Comparison of ENCODE assay signal across 12 cellular contexts in genomic region chr13:106530907-106531520, GRCh38. TPM values are rescaled to one million over a fixed set of nuclear protein-coding genes. Genes with fewer than 3 reads are reported as not detected.
DNase-seq lines count a peak whose midpoint lies in the region; ATAC-seq and TF ChIP-seq lines count a peak whose summit lies in the region.
"Had no signal": no experiment of that assay in that cellular context is flagged by ENCODE, and none has a peak within 500 bp of the region (broad histone marks: within the 10 kb centered on the region; RNA-seq: fewer than 3 reads in every experiment).

No MANE protein-coding gene starts in this region.

- H3K4me1 ChIP-seq in mammary epithelial cell (ENCODE audit: insufficient read depth, low read length) (peaks cover 17% of the 10 kb centered on the region), gastrocnemius medialis (peaks cover 14 to 18% of the 10 kb centered on the region in 2 donors)

- no peaks in the 10 kb centered on the region for H3K27me3 ChIP-seq in mammary epithelial cell (ENCODE audit: insufficient read depth, low read length)
- H3K27me3 ChIP-seq in kidney epithelial cell (ENCODE audit: control insufficient read depth, insufficient read depth, low read length) = no peaks in the 10 kb centered on the region
- H3K27me3 ChIP-seq in gastrocnemius medialis = no peaks in the 10 kb centered on the region

- CTCF ChIA-PET in mammary epithelial cell (lab: Charles Lee; ENCODE audit: low non-redundant PET) = interaction anchor here (0.6 kb wide), 1 partner anchor 89 kb away, joined by 3 read pairs; no protein-coding TSS in a partner anchor

- in situ Hi-C loops in mammary epithelial cell (cut with MboI; ENCODE audit: low sequenced_read_pairs in 2 of 2) (loop anchor here (10.0 to 25.0 kb wide), 5 partner anchors 716 to 1969 kb away; no protein-coding TSS in a partner anchor), gastrocnemius medialis (cut with MboI; ENCODE audit: low sequenced_read_pairs in 4 of 4) (loop anchor here (25.0 kb wide), 2 partner anchors 1119 to 1969 kb away; no protein-coding TSS in a partner anchor)

- H3K4me3 ChIP-seq in mammary epithelial cell (replicated peaks in 1 of 3; ENCODE audit: insufficient read depth in 1 of 3, low read depth in 2 of 3, low read length in 3 of 3) (peak overlapping the region in 1 of 3 experiments; percentile 1), kidney epithelial cell (ENCODE audit: low read depth, low read length) (peak overlapping the region; percentile 81), gastrocnemius medialis (peak overlapping the region in 3 of 4 donors; percentile 60 to 72 (median 68))

- DNase-seq in HT-29 (ENCODE audit: low spot score) (peak; percentile 69), mammary epithelial cell (no peak), kidney epithelial cell (ENCODE audit: low read depth) (no peak), gastrocnemius medialis (no peak), NCI-H748 (lab: John Stamatoyannopoulos, UW; ENCODE audit: unreplicated experiment) (no peak), NOMO-1 treated with dmso at 0.1 percent for 144 hours (lab: John Stamatoyannopoulos, UW; ENCODE audit: unreplicated experiment) (no peak)
- no peak for DNase-seq in effector CD4-positive, alpha-beta T cell
- DNase-seq: activated CD4-positive, alpha-beta T cell treated with anti-CD3 and anti-CD28 coated beads for 48 hours; activated naive CD4-positive, alpha-beta T cell treated with anti-CD3 and anti-CD28 coated beads for 36 hours; stimulated activated CD4-positive, alpha-beta T cell treated with anti-CD3 and anti-CD28 coated beads, Interleukin-4, amount 100 ng/mL, for 1 hour had no signal

- WGBS in mammary epithelial cell (ENCODE audit: low coverage, missing lambda C conversion rate) = 97% methylated on average over 8 of the region's 8 CpGs

- intact Hi-C loops in mammary epithelial cell (cut with micrococcal nuclease) = loop anchor here (2.0 to 10.0 kb wide), 6 partner anchors 184 to 1016 kb away; no protein-coding TSS in a partner anchor
- intact Hi-C loops in gastrocnemius medialis (cut with DNase I; ENCODE audit: low total_unique reads) = loop anchor here (10.0 kb wide), 1 partner anchor 594 kb away; no protein-coding TSS in a partner anchor

- H3K4me2 ChIP-seq in mammary epithelial cell (ENCODE audit: insufficient read depth, low read depth, low read length) = peak overlapping the region; percentile 68

- no peaks in the 10 kb centered on the region for H4K20me1 ChIP-seq in mammary epithelial cell (ENCODE audit: insufficient read depth, low read length)

- ATAC-seq in gastrocnemius medialis = no peak
- ATAC-seq in GM19324 (IDR thresholded peaks at IDR 0.05; ENCODE audit: low FRiP score, unreplicated experiment) = no peak
- ATAC-seq: HepG2 had no signal

- H3K79me2 ChIP-seq in mammary epithelial cell (ENCODE audit: insufficient read depth, low read length) = peaks cover 94% of the 10 kb centered on the region

- H3K36me3 ChIP-seq in mammary epithelial cell (ENCODE audit: insufficient read depth, low read length) (peaks cover 9% of the 10 kb centered on the region), kidney epithelial cell (ENCODE audit: control insufficient read depth, insufficient read depth, low read length) (no peaks in the 10 kb centered on the region), gastrocnemius medialis (no peaks in the 10 kb centered on the region)

- H3K27ac ChIP-seq in mammary epithelial cell (ENCODE audit: insufficient read depth, low read depth, low read length) (no peak overlapping the region), gastrocnemius medialis (peak overlapping the region in 3 of 4 donors; percentile 5 to 80 (median 13))

- no peak overlapping the region for H2AFZ ChIP-seq in mammary epithelial cell (ENCODE audit: low read depth, low read length)

- BruUV-seq in mammary epithelial cell (replicated peaks; lab: Mats Ljungman, UMichigan) = no TSS peak

- H3K9ac ChIP-seq in mammary epithelial cell (ENCODE audit: insufficient read depth, low read length) = no peak overlapping the region

- TF ChIP-seq CTCF in mammary epithelial cell (conservative IDR thresholded peaks at IDR 0.05 in 1 of 2, IDR thresholded peaks at IDR 0.05 in 1 of 2; ENCODE audit: extremely low read depth in 1 of 2, insufficient read depth in 1 of 2, low read depth in 1 of 2, low read length in 2 of 2) = no peak
- no peak for TF ChIP-seq CTCF in kidney epithelial cell (IDR thresholded peaks at IDR 0.05; ENCODE audit: insufficient read depth, low read length, poor library complexity, severe bottlenecking)
- no peak for TF ChIP-seq CTCF in gastrocnemius medialis (IDR thresholded peaks at IDR 0.05 in 4 of 5, conservative IDR thresholded peaks at IDR 0.05 in 1 of 5)

- dilution Hi-C loops in mammary epithelial cell (cut with HindIII; ENCODE audit: low sequenced_read_pairs) = no loop called here

- H3K9me3 ChIP-seq in mammary epithelial cell (replicated peaks; ENCODE audit: insufficient read depth, low read length) (no peaks in the 10 kb centered on the region), gastrocnemius medialis (no peaks in the 10 kb centered on the region)

- TF ChIP-seq POLR2A in gastrocnemius medialis (IDR thresholded peaks at IDR 0.05) = no peak

RNA-seq across cellular contexts. Expression of gene EFNB2, which starts 4.4 kb away (rescaled TPM):
- total RNA-seq in HT-29 (2014; rRNA removed; shearing (Covaris generic)) = 30.0 and 31.0 TPM in 2 replicates
- total RNA-seq in mammary epithelial cell (10 to 100 TPM; 37.1 to 51.8 TPM), kidney epithelial cell (42.1 and 46.3 TPM in 2 replicates), gastrocnemius medialis (1 to 10 TPM; 5.7 to 9.3 (median 6.1) TPM)
- polyA plus RNA-seq in mammary epithelial cell = 32.5 TPM
- 50.8 TPM for polyA minus RNA-seq in mammary epithelial cell

RNA-seq across cellular contexts. Expression of gene ARGLU1, which starts 36.9 kb away (rescaled TPM):
- 105 and 116 TPM in 2 replicates for total RNA-seq in HT-29 (2014; rRNA removed; shearing (Covaris generic))
- total RNA-seq in mammary epithelial cell = 10 to 100 TPM; 37.8 to 84.0 TPM
- polyA plus RNA-seq in mammary epithelial cell = 21.3 TPM
- polyA minus RNA-seq in mammary epithelial cell = 2.6 TPM
- total RNA-seq in kidney epithelial cell = 50.1 and 58.4 TPM in 2 replicates
- total RNA-seq in gastrocnemius medialis = 10 to 100 TPM; 10.0 to 41.1 (median 12.9) TPM
